Comparison of ENCODE assay signal across 16 cellular contexts in genomic region chr5:71925608-71926091, GRCh38.
DNase-seq lines count a peak whose midpoint lies in the region; ATAC-seq and TF ChIP-seq lines count a peak whose summit lies in the region.
"Had no signal": no experiment of that assay in that cellular context is flagged by ENCODE, and none has a peak within 500 bp of the region (broad histone marks: within the 10 kb centered on the region; RNA-seq: fewer than 3 reads in every experiment).

No MANE protein-coding gene starts in this region.

- DNase-seq in Right ventricle myocardium inferior (ENCODE audit: missing footprints): no peak
- DNase-seq in cardiac septum (ENCODE audit: low spot score): no peak
- peak; percentile 15 for DNase-seq in astrocyte of the spinal cord (ENCODE audit: low read depth, low spot score)
- DNase-seq in right atrium auricular region (ENCODE audit: low spot score): no peak
- DNase-seq in aorta: no peak
- DNase-seq in stimulated activated naive CD8-positive, alpha-beta T cell treated with anti-CD3 and anti-CD28 coated beads, Interleukin-15, amount 100 ng/mL, for 72 hours: no peak
- no peak for DNase-seq in NCI-H2196 treated with DMSO at 0.1 percent for 48 hours (lab: John Stamatoyannopoulos, UW; ENCODE audit: unreplicated experiment)
- no peak for DNase-seq in DMS 273 (lab: John Stamatoyannopoulos, UW; ENCODE audit: unreplicated experiment)
- DNase-seq: activated CD4-positive, alpha-beta T cell treated with anti-CD3 and anti-CD28 coated beads, Interleukin-2, amount 10 ng/mL, durations not matched to agents 7 days and 5 days; DMS 273 treated with DMSO at 0.1 percent for 48 hours; hippocampal formation; lower lobe of right lung; T-helper 2 cell; uterus had no signal

- no peak for TF ChIP-seq CTCF in astrocyte of the spinal cord (IDR thresholded peaks at IDR 0.05; ENCODE audit: low read depth, low read length)
- no peak for TF ChIP-seq CTCF in right atrium auricular region (IDR thresholded peaks at IDR 0.05)

- WGBS in aorta, 2 donors: 6 to 7% methylated on average over 4 of the region's 4 CpGs

- H3K36me3 ChIP-seq in right atrium auricular region: no peaks in the 10 kb centered on the region
- H3K36me3 ChIP-seq in aorta (ENCODE audit: control insufficient read depth in 1 of 2, insufficient read depth in 2 of 2, low read length in 1 of 2): no peaks in the 10 kb centered on the region
- H3K36me3 ChIP-seq: lower lobe of right lung, neutrophil, uterus had no signal

- H3K4me3 ChIP-seq in astrocyte of the spinal cord (ENCODE audit: low read depth, low read length) (no peak overlapping the region), right atrium auricular region (no peak overlapping the region), aorta (ENCODE audit: low read length in 2 of 2) (no peak overlapping the region)
- H3K4me3 ChIP-seq: lower lobe of right lung, uterus had no signal

- no peaks in the 10 kb centered on the region for H3K4me1 Mint-ChIP-seq in stimulated activated naive CD8-positive, alpha-beta T cell treated with anti-CD3 and anti-CD28 coated beads, Interleukin-15, amount 100 ng/mL, for 72 hours
- H3K4me1 Mint-ChIP-seq: activated CD4-positive, alpha-beta T cell treated with anti-CD3 and anti-CD28 coated beads, Interleukin-2, amount 10 ng/mL, durations not matched to agents 7 days and 5 days had no signal

- in situ Hi-C loops in astrocyte of the spinal cord (cut with HindIII; ENCODE audit: low sequenced_read_pairs): no loop called here

- no peaks in the 10 kb centered on the region for H3K27me3 ChIP-seq in right atrium auricular region
- H3K27me3 ChIP-seq in aorta (ENCODE audit: control insufficient read depth in 1 of 2, insufficient read depth in 2 of 2, low read length in 1 of 2): no peaks in the 10 kb centered on the region
- H3K27me3 ChIP-seq: neutrophil, uterus had no signal

- no peaks in the 10 kb centered on the region for H3K9me3 ChIP-seq in right atrium auricular region
- no peaks in the 10 kb centered on the region for H3K9me3 ChIP-seq in aorta (ENCODE audit: control insufficient read depth, low read length)
- H3K9me3 ChIP-seq: lower lobe of right lung, neutrophil, uterus had no signal

- intact Hi-C loops in Right ventricle myocardium inferior (cut with DNase I): loop anchor here (5.0 kb wide), 1 partner anchor 43 kb away; no protein-coding TSS in a partner anchor
- intact Hi-C loops in cardiac septum (cut with DNase I): loop anchor here (5.0 kb wide), 2 partner anchors 182 to 382 kb away; partner anchors contain the start of gene MAP1B
- intact Hi-C loops in aorta (cut with DNase I): no loop called here

- peaks cover 30% of the 10 kb centered on the region for H3K27me3 Mint-ChIP-seq in stimulated activated naive CD8-positive, alpha-beta T cell treated with anti-CD3 and anti-CD28 coated beads, Interleukin-15, amount 100 ng/mL, for 72 hours

- H3K9me3 Mint-ChIP-seq in stimulated activated naive CD8-positive, alpha-beta T cell treated with anti-CD3 and anti-CD28 coated beads, Interleukin-15, amount 100 ng/mL, for 72 hours: peaks cover 9 to 10% of the 10 kb centered on the region in 2 donors
- H3K9me3 Mint-ChIP-seq: activated T-helper 1 cell treated with anti-CD3 and anti-CD28 coated beads, Interleukin-12 subunit alpha, Interleukin-12 subunit beta, Interleukin-2, Interleukin-4 antibody, amounts not matched to agents 30 ng/mL and 10 ng/mL and 1 ng/mL, durations not matched to agents 14 hours and 24 hours and 36 hours had no signal

- ATAC-seq in Right ventricle myocardium inferior (peak; percentile 86), aorta (ENCODE audit: low FRiP score) (peak; percentile 58)
- no peak for ATAC-seq in stimulated activated naive CD8-positive, alpha-beta T cell treated with anti-CD3 and anti-CD28 coated beads, Interleukin-15, amount 100 ng/mL, for 72 hours

- peak overlapping the region; percentile 20 to 83 for H3K27ac ChIP-seq in right atrium auricular region
- peak overlapping the region in 1 of 2 donors; percentile 73 for H3K27ac ChIP-seq in aorta (ENCODE audit: low read depth in 1 of 2, low read length in 2 of 2)
- H3K27ac ChIP-seq: lower lobe of right lung, neutrophil, uterus had no signal

- no peak overlapping the region for H3K4me3 Mint-ChIP-seq in stimulated activated naive CD8-positive, alpha-beta T cell treated with anti-CD3 and anti-CD28 coated beads, Interleukin-15, amount 100 ng/mL, for 72 hours
- H3K4me3 Mint-ChIP-seq: activated CD4-positive, alpha-beta T cell treated with anti-CD3 and anti-CD28 coated beads, Interleukin-2, amount 10 ng/mL, durations not matched to agents 7 days and 5 days; activated T-helper 1 cell treated with anti-CD3 and anti-CD28 coated beads, Interleukin-12 subunit alpha, Interleukin-12 subunit beta, Interleukin-2, Interleukin-4 antibody, amounts not matched to agents 30 ng/mL and 10 ng/mL and 1 ng/mL, durations not matched to agents 14 hours and 24 hours and 36 hours had no signal

- peaks cover 0 to 26% of the 10 kb centered on the region in 2 donors for H3K4me1 ChIP-seq in right atrium auricular region
- H3K4me1 ChIP-seq in aorta (ENCODE audit: control insufficient read depth in 1 of 2, insufficient read depth in 2 of 2, low read length in 2 of 2): peaks cover 0 to 10% of the 10 kb centered on the region in 2 donors
- H3K4me1 ChIP-seq: lower lobe of right lung, uterus had no signal

- H3K27ac Mint-ChIP-seq in stimulated activated naive CD8-positive, alpha-beta T cell treated with anti-CD3 and anti-CD28 coated beads, Interleukin-15, amount 100 ng/mL, for 72 hours: no peak overlapping the region
- H3K27ac Mint-ChIP-seq: activated CD4-positive, alpha-beta T cell treated with anti-CD3 and anti-CD28 coated beads, Interleukin-2, amount 10 ng/mL, durations not matched to agents 7 days and 5 days; activated T-helper 1 cell treated with anti-CD3 and anti-CD28 coated beads, Interleukin-12 subunit alpha, Interleukin-12 subunit beta, Interleukin-2, Interleukin-4 antibody, amounts not matched to agents 30 ng/mL and 10 ng/mL and 1 ng/mL, durations not matched to agents 14 hours and 24 hours and 36 hours had no signal

Comparison
In these comparisons a context has a peak if more than half of its experiments do, and no peak if none do; other contexts are left out.
1. intact Hi-C loops: an anchor here in Right ventricle myocardium inferior (5.0 kb wide) and cardiac septum (5.0 kb wide); none called in aorta.